In genomic region chr21:39667353-39667891, GRCh38 we compare ENCODE assay signal across 22 cellular contexts. TPM values are rescaled to one million over a fixed set of nuclear protein-coding genes. Genes with fewer than 3 reads are reported as not detected.
"Had no signal": no experiment of that assay in that cellular context is flagged by ENCODE, and none has a peak within 500 bp of the region (broad histone marks: within the 10 kb centered on the region; RNA-seq: fewer than 3 reads in every experiment).

No MANE protein-coding gene starts in this region.

- H3K27ac ChIP-seq: adrenal gland, KMS-11 had no signal

- H3K9me3 Mint-ChIP-seq: activated naive CD8-positive, alpha-beta T cell treated with anti-CD3 and anti-CD28 coated beads, Interleukin-2, amount 10 ng/mL, durations not matched to agents 7 days and 5 days; T-helper 1 cell treated with Interleukin-12 subunit alpha and Interleukin-12 subunit beta and Interleukin-4 antibody, amounts not matched to agents 30 μg/mL and 1 μg/mL, for 36 hours had no signal

- H3K4me3 Mint-ChIP-seq: activated CD4-positive, alpha-beta memory T cell treated with anti-CD3 and anti-CD28 coated beads, Interleukin-2, amount 10 ng/mL, durations not matched to agents 7 days and 5 days; activated CD4-positive, alpha-beta T cell treated with anti-CD3 and anti-CD28 coated beads for 36 hours; activated naive CD8-positive, alpha-beta T cell treated with anti-CD3 and anti-CD28 coated beads, Interleukin-2, amount 10 ng/mL, durations not matched to agents 7 days and 5 days; T-helper 1 cell treated with Interleukin-12 subunit alpha and Interleukin-12 subunit beta and Interleukin-4 antibody, amounts not matched to agents 30 μg/mL and 1 μg/mL, for 36 hours had no signal

- H3K27me3 Mint-ChIP-seq: activated CD4-positive, alpha-beta memory T cell treated with anti-CD3 and anti-CD28 coated beads, Interleukin-2, amount 10 ng/mL, durations not matched to agents 7 days and 5 days; activated CD4-positive, alpha-beta T cell treated with anti-CD3 and anti-CD28 coated beads for 36 hours; activated naive CD8-positive, alpha-beta T cell treated with anti-CD3 and anti-CD28 coated beads, Interleukin-2, amount 10 ng/mL, durations not matched to agents 7 days and 5 days had no signal

- H3K9me3 ChIP-seq: adrenal gland, breast epithelium had no signal

- H3K27ac Mint-ChIP-seq: activated CD4-positive, alpha-beta memory T cell treated with anti-CD3 and anti-CD28 coated beads, Interleukin-2, amount 10 ng/mL, durations not matched to agents 7 days and 5 days; activated CD4-positive, alpha-beta T cell treated with anti-CD3 and anti-CD28 coated beads for 36 hours; activated naive CD8-positive, alpha-beta T cell treated with anti-CD3 and anti-CD28 coated beads, Interleukin-2, amount 10 ng/mL, durations not matched to agents 7 days and 5 days; T-helper 1 cell treated with Interleukin-12 subunit alpha and Interleukin-12 subunit beta and Interleukin-4 antibody, amounts not matched to agents 30 μg/mL and 1 μg/mL, for 36 hours had no signal

- ATAC-seq: activated CD4-positive, alpha-beta T cell treated with anti-CD3 and anti-CD28 coated beads for 36 hours had no signal

- H3K4me3 ChIP-seq: adrenal gland, breast epithelium had no signal

- H3K9ac ChIP-seq: KMS-11 had no signal

- H3K27me3 ChIP-seq: adrenal gland, breast epithelium had no signal

- DNase-seq: activated CD4-positive, alpha-beta memory T cell treated with anti-CD3 and anti-CD28 coated beads, Interleukin-2, amount 10 ng/mL, durations not matched to agents 7 days and 5 days; activated CD4-positive, alpha-beta T cell treated with anti-CD3 and anti-CD28 coated beads for 36 hours; activated CD4-positive, alpha-beta T cell treated with anti-CD3 and anti-CD28 coated beads, Interleukin-2, amount 50 U/mL, for 1 hour; activated naive CD4-positive, alpha-beta T cell treated with anti-CD3 and anti-CD28 coated beads, Interleukin-2, amount 50 U/mL, for 16 hours; activated naive CD8-positive, alpha-beta T cell treated with anti-CD3 and anti-CD28 coated beads, Interleukin-2, amount 10 ng/mL, durations not matched to agents 7 days and 5 days; adrenal gland; anterior cingulate cortex; caudate nucleus; MV-4-11; NCI-H1105; NCI-H1436; NCI-H1694 treated with DMSO at 0.1 percent for 48 hours; NCI-H2029 treated with DMSO at 0.1 percent for 48 hours; NCI-H345; NCI-H510A; SHP77 had no signal

- H3K4me1 Mint-ChIP-seq: activated CD4-positive, alpha-beta memory T cell treated with anti-CD3 and anti-CD28 coated beads, Interleukin-2, amount 10 ng/mL, durations not matched to agents 7 days and 5 days; activated CD4-positive, alpha-beta T cell treated with anti-CD3 and anti-CD28 coated beads for 36 hours; activated naive CD8-positive, alpha-beta T cell treated with anti-CD3 and anti-CD28 coated beads, Interleukin-2, amount 10 ng/mL, durations not matched to agents 7 days and 5 days had no signal

- H3K36me3 ChIP-seq: adrenal gland, breast epithelium had no signal

- H3K36me3 Mint-ChIP-seq: activated naive CD8-positive, alpha-beta T cell treated with anti-CD3 and anti-CD28 coated beads, Interleukin-2, amount 10 ng/mL, durations not matched to agents 7 days and 5 days had no signal

- H3K4me1 ChIP-seq: adrenal gland, breast epithelium had no signal

RNA-seq across cellular contexts. Expression of gene B3GALT5, which starts 54.7 kb away (rescaled TPM):
- total RNA-seq: activated CD4-positive, alpha-beta memory T cell treated with anti-CD3 and anti-CD28 coated beads, Interleukin-2, amount 10 ng/mL, durations not matched to agents 7 days and 5 days; activated CD4-positive, alpha-beta T cell treated with anti-CD3 and anti-CD28 coated beads for 36 hours; activated CD8-positive, alpha-beta memory T cell treated with anti-CD3 and anti-CD28 coated beads for 36 hours; activated naive CD8-positive, alpha-beta T cell treated with anti-CD3 and anti-CD28 coated beads, Interleukin-2, amount 10 ng/mL, durations not matched to agents 7 days and 5 days; MCF 10A; SK-MEL-5 had no signal
